11 cellular contexts compared by ENCODE assay signal in the genomic region with DNA sequence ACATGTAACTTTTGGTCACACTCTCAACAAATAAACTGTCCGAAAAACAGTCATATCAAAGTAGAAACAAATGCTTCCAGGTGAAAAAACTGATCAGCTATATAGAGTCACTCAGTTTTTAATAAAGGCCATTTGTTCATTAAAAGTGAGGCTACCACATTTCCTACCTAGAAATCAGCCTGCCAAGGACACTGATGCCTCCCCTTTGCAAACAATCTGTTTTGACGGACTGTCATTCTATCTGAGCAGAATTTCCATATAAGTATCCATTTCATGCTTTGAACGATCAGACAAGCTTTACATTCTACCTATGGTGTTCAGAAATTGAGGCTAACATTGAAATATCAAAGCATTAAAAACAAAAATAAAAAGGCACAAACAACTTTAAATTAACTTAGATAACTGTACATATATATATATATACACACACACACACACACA. TPM values are rescaled to one million over a fixed set of nuclear protein-coding genes. Genes with fewer than 3 reads are reported as not detected.
DNase-seq lines count a peak whose midpoint lies in the region; ATAC-seq and TF ChIP-seq lines count a peak whose summit lies in the region.
"Had no signal": no experiment of that assay in that cellular context is flagged by ENCODE, and none has a peak within 500 bp of the region (broad histone marks: within the 10 kb centered on the region; RNA-seq: fewer than 3 reads in every experiment).

No MANE protein-coding gene starts in this region.

- intact Hi-C loops in right cardiac atrium (cut with DNase I): no loop called here
- intact Hi-C loops in left cardiac atrium (cut with DNase I): no loop called here
- intact Hi-C loops in aorta (cut with DNase I): no loop called here

- no peaks in the 10 kb centered on the region for H3K9me3 ChIP-seq in right cardiac atrium (ENCODE audit: control insufficient read depth, low read length)
- H3K9me3 ChIP-seq in fibroblast of lung (ENCODE audit: control insufficient read depth, insufficient read depth, low read depth, low read length): no peaks in the 10 kb centered on the region
- no peaks in the 10 kb centered on the region for H3K9me3 ChIP-seq in neural progenitor cell (ENCODE audit: low read depth)
- no peaks in the 10 kb centered on the region for H3K9me3 ChIP-seq in aorta (ENCODE audit: control insufficient read depth, low read length)

- peaks cover 16% of the 10 kb centered on the region for H3K36me3 Mint-ChIP-seq in neural progenitor cell

- H2AFZ ChIP-seq in fibroblast of lung (ENCODE audit: low read length): no peak overlapping the region
- H2AFZ ChIP-seq in neural progenitor cell (replicated peaks): no peak overlapping the region

- peak overlapping the region; percentile 92 for H3K4me3 Mint-ChIP-seq in neural progenitor cell

- H3F3A ChIP-seq in neural progenitor cell (ENCODE audit: low read depth): peaks cover 18% of the 10 kb centered on the region

- 51% methylated on average over 3 of the region's 3 CpGs for WGBS in right cardiac atrium
- WGBS in aorta, 2 donors: 2 to 6% methylated on average over 3 of the region's 3 CpGs

- H3K27ac ChIP-seq in right cardiac atrium (ENCODE audit: low read length) (no peak overlapping the region), fibroblast of lung (ENCODE audit: insufficient read depth, low read length) (peak overlapping the region; percentile 94), neural progenitor cell (no peak overlapping the region), aorta (ENCODE audit: low read depth in 1 of 2, low read length in 2 of 2) (peak overlapping the region; percentile 31 to 42)

- H3K4me1 ChIP-seq in right cardiac atrium (ENCODE audit: control insufficient read depth, insufficient read depth, low read length) (no peaks in the 10 kb centered on the region), fibroblast of lung (ENCODE audit: control insufficient read depth, extremely low read depth, insufficient read depth, low read length) (peaks cover 4% of the 10 kb centered on the region), neural progenitor cell (peaks cover 20% of the 10 kb centered on the region), aorta (ENCODE audit: control insufficient read depth in 1 of 2, insufficient read depth in 2 of 2, low read length in 2 of 2) (peaks cover 0 to 5% of the 10 kb centered on the region in 2 donors)

- peak overlapping the region; percentile 23 for H3K27ac Mint-ChIP-seq in neural progenitor cell

- peak overlapping the region; percentile 25 for H3K9ac ChIP-seq in fibroblast of lung (ENCODE audit: insufficient read depth, low read length)
- H3K9ac ChIP-seq in neural progenitor cell: no peak overlapping the region

- H3K36me3 ChIP-seq in fibroblast of lung (ENCODE audit: control insufficient read depth, insufficient read depth, low read length) (peaks cover 4% of the 10 kb centered on the region), neural progenitor cell (no peaks in the 10 kb centered on the region), aorta (ENCODE audit: control insufficient read depth in 1 of 2, insufficient read depth in 2 of 2, low read length in 1 of 2) (peaks cover 3 to 5% of the 10 kb centered on the region in 2 donors)

- H3K4me3 ChIP-seq in right cardiac atrium (ENCODE audit: low read length): peak overlapping the region; percentile 85
- peak overlapping the region; percentile 72 to 99 (median 82) for H3K4me3 ChIP-seq in fibroblast of lung (replicated peaks in 1 of 4; ENCODE audit: control extremely low read depth in 1 of 4, insufficient read depth in 1 of 4, low read depth in 3 of 4, low read length in 4 of 4)
- H3K4me3 ChIP-seq in neural progenitor cell: peak overlapping the region; percentile 87
- peak overlapping the region; percentile 41 to 72 for H3K4me3 ChIP-seq in aorta (ENCODE audit: low read length in 2 of 2)

- H3K27me3 ChIP-seq in right cardiac atrium (ENCODE audit: control insufficient read depth, insufficient read depth) (no peaks in the 10 kb centered on the region), fibroblast of lung (ENCODE audit: control insufficient read depth, insufficient read depth, low read length) (no peaks in the 10 kb centered on the region), neural progenitor cell (no peaks in the 10 kb centered on the region), aorta (ENCODE audit: control insufficient read depth in 1 of 2, insufficient read depth in 2 of 2, low read length in 1 of 2) (no peaks in the 10 kb centered on the region)

- H3K27me3 Mint-ChIP-seq in neural progenitor cell (ENCODE audit: insufficient read depth, low read depth): peaks cover 3% of the 10 kb centered on the region

- peaks cover 19% of the 10 kb centered on the region for H3K79me2 ChIP-seq in fibroblast of lung (ENCODE audit: control insufficient read depth, insufficient read depth, low read length)
- peaks cover 41% of the 10 kb centered on the region for H3K79me2 ChIP-seq in neural progenitor cell (ENCODE audit: low read depth)

- DNase-seq in right cardiac atrium (no peak), left cardiac atrium (no peak), fibroblast of lung (ENCODE audit: low read depth in 2 of 2) (peak; percentile 43 to 51), neural progenitor cell (ENCODE audit: low spot score) (no peak), aorta (no peak), NCI-H748 (lab: John Stamatoyannopoulos, UW; ENCODE audit: unreplicated experiment) (no peak), ecto neural progenitor cell (ENCODE audit: low spot score) (no peak)
- no peak for DNase-seq in stimulated activated CD4-positive, alpha-beta T cell treated with anti-CD3 and anti-CD28 coated beads, Interleukin-4, amount 100 ng/mL, for 1 hour
- DNase-seq: amygdala, KG1, NCI-H345 had no signal

- peak overlapping the region; percentile 73 for H3K4me2 ChIP-seq in fibroblast of lung (ENCODE audit: extremely low read depth, insufficient read depth, low read length)
- peak overlapping the region; percentile 92 for H3K4me2 ChIP-seq in neural progenitor cell

- peaks cover 47% of the 10 kb centered on the region for H3K4me1 Mint-ChIP-seq in neural progenitor cell

- H3K9me3 Mint-ChIP-seq in neural progenitor cell: no peaks in the 10 kb centered on the region

- no peak for TF ChIP-seq CTCF in fibroblast of lung (conservative IDR thresholded peaks at IDR 0.05 in 1 of 2, IDR thresholded peaks at IDR 0.05 in 1 of 2; ENCODE audit: low read depth in 1 of 2, low read length in 2 of 2)
- no peak for TF ChIP-seq CTCF in neural progenitor cell (IDR thresholded peaks at IDR 0.05)

- H4K20me1 ChIP-seq in fibroblast of lung (ENCODE audit: control insufficient read depth, extremely low read depth, insufficient read depth, low read length): no peaks in the 10 kb centered on the region
- peaks cover 24% of the 10 kb centered on the region for H4K20me1 ChIP-seq in neural progenitor cell (ENCODE audit: low read depth)

- ATAC-seq in right cardiac atrium: no peak
- ATAC-seq in left cardiac atrium: no peak
- ATAC-seq in aorta (ENCODE audit: low FRiP score): no peak

RNA-seq across cellular contexts. Expression of a gene that starts 2.9 kb away (rescaled TPM):
- total RNA-seq in right cardiac atrium: 100 to 1,000 TPM in 1 of 4 donors, 10 to 100 TPM in 3; 35.8 to 602 (median 51.0) TPM
- polyA plus RNA-seq in right cardiac atrium: 134 TPM
- 100 to 1,000 TPM; 194 to 230 TPM for total RNA-seq in left cardiac atrium
- 20.5 and 22.8 TPM in 2 replicates for total RNA-seq in fibroblast of lung
- polyA plus RNA-seq in fibroblast of lung: 216 and 347 TPM in 2 replicates
- polyA plus RNA-seq in fibroblast of lung (2012): 268 and 404 TPM in 2 replicates
- polyA minus RNA-seq in fibroblast of lung (ENCODE audit: low replicate concordance): 155 and 204 TPM in 2 replicates
- total RNA-seq in neural progenitor cell (ENCODE audit: low replicate concordance): 46.7 and 54.5 TPM in 2 replicates
- total RNA-seq in aorta: 1,000 to 10,000 TPM in 1 of 2 donors, 100 to 1,000 TPM in 1; 588 to 1,507 TPM
- polyA plus RNA-seq in aorta: 100 to 1,000 TPM; 221 to 957 TPM

Comparison
In these comparisons a context has a peak if more than half of its experiments do, and no peak if none do; other contexts are left out.
1. DNase-seq: peak in fibroblast of lung (2 of 2); none in right cardiac atrium (0 of 3), left cardiac atrium (single experiment), neural progenitor cell (single experiment), aorta (0 of 2), NCI-H748 (single experiment), ecto neural progenitor cell (single experiment) and stimulated activated CD4-positive, alpha-beta T cell treated with anti-CD3 and anti-CD28 coated beads, Interleukin-4, amount 100 ng/mL, for 1 hour (single experiment).
2. H3K27ac ChIP-seq: peak in fibroblast of lung (single experiment) and aorta (2 of 2); none in right cardiac atrium (single experiment) and neural progenitor cell (single experiment).
3. Peak in every context shown above with its lines, with median percentiles within 50 percentile points of each other: H3K4me3 ChIP-seq.